In the genomic region with DNA sequence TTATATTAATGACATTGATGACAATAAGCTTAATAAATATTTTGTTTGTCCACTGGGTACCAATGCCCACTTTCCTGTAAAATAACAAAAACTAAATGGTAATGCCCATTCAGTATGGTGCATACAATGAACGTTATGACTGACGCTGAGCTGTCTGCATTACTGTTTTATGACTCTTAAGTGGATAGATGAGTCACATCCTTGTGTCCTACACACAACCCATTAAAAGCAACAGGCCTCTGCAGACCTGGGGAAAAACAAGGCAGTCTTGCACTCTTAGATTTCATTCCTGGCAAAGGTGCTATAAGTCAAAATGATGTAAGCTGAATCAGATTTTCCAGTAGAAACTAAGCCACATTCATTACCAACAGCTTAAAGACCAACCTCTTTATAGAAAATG, we compare ENCODE assay signal across 9 cellular contexts.
DNase-seq lines count a peak whose midpoint lies in the region.
"Had no signal": no experiment of that assay in that cellular context is flagged by ENCODE, and none has a peak within 500 bp of the region (broad histone marks: within the 10 kb centered on the region; RNA-seq: fewer than 3 reads in every experiment).

No MANE protein-coding gene starts in this region.

- intact Hi-C loops in posterior vena cava (cut with DNase I), result no loop called here

- in situ Hi-C loops in SK-MEL-5 (cut with HindIII; ENCODE audit: low pct_unique_long_range_greater_than_20kb, low sequenced_read_pairs), result no loop called here

- DNase-seq in A172 (ENCODE audit: low spot score) (peak; percentile 92), HCEC 1CT (peak; percentile 99), SK-MEL-5 (ENCODE audit: low read depth, low spot score) (peak; percentile 33), fibroblast of peridontal ligament (ENCODE audit: extremely low read depth) (peak; percentile 82), NCI-H2081 treated with DMSO at 0.1 percent for 48 hours (lab: John Stamatoyannopoulos, UW) (no peak), NCI-H2227 treated with DMSO at 0.1 percent for 48 hours (lab: John Stamatoyannopoulos, UW) (no peak), NCI-H187 (lab: John Stamatoyannopoulos, UW) (no peak), posterior vena cava (ENCODE audit: low spot score) (no peak)
- DNase-seq: NCI-H345 had no signal

Comparison
In these comparisons a context has a peak if more than half of its experiments do, and no peak if none do; other contexts are left out.
1. DNase-seq: peak in A172 (single experiment), HCEC 1CT (single experiment), SK-MEL-5 (single experiment) and fibroblast of peridontal ligament (single experiment); none in NCI-H2081 treated with DMSO at 0.1 percent for 48 hours (single experiment), NCI-H2227 treated with DMSO at 0.1 percent for 48 hours (single experiment), NCI-H187 (0 of 2) and posterior vena cava (single experiment).